ENCODE assay signal across 15 cellular contexts in genomic region chr22:34971456-34971855, GRCh38.
A peak's percentile ranks its signal among the peaks of the same experiment; 100 is the strongest.
DNase-seq lines count a peak whose midpoint lies in the region; ATAC-seq, FAIRE-seq and TF ChIP-seq lines count a peak whose summit lies in the region.
"Had no signal": no experiment of that assay in that cellular context is flagged by ENCODE, and none has a peak within 500 bp of the region (broad histone marks: within the 10 kb centered on the region; RNA-seq: fewer than 3 reads in every experiment).

No MANE protein-coding gene starts in this region.

- no peak overlapping the region for H4K91ac ChIP-seq in H9 (ENCODE audit: insufficient read length, low read depth, low read length)
- no peak overlapping the region for H4K91ac ChIP-seq in H1 (replicated peaks; ENCODE audit: insufficient read length, low read length)

- H3K14ac ChIP-seq in H9 (ENCODE audit: insufficient read depth, low read length) = no peak overlapping the region
- no peak overlapping the region for H3K14ac ChIP-seq in H1 (ENCODE audit: insufficient read length)

- H3K4ac ChIP-seq in H9 (ENCODE audit: low read depth, low read length) (no peak overlapping the region), H1 (replicated peaks; ENCODE audit: insufficient read length, low read depth, low read length) (no peak overlapping the region)

- peaks cover 2% of the 10 kb centered on the region; the same call in 1 of the 2 replicates for H3K27me3 Mint-ChIP-seq in H9 (ENCODE audit: low read depth)

- H3K23ac ChIP-seq in H9 (ENCODE audit: insufficient read length, low read depth, low read length) (no peak overlapping the region), H1 (ENCODE audit: insufficient read length) (no peak overlapping the region)

- H3K27ac ChIP-seq in C4-2B = peak overlapping the region; percentile 66
- H3K27ac ChIP-seq in H9 (ENCODE audit: insufficient read length, low read depth, low read length) = no peak overlapping the region
- no peak overlapping the region for H3K27ac ChIP-seq in H1 (ENCODE audit: low read depth, low read length)
- H3K27ac ChIP-seq: BLaER1 had no signal

- H3K4me1 ChIP-seq in H9 (ENCODE audit: insufficient read depth, low read length) = peaks cover 11% of the 10 kb centered on the region; the same call in 1 of the 2 replicates
- H3K4me1 ChIP-seq in H1 (replicated peaks in 1 of 4; ENCODE audit: control insufficient read depth in 3 of 4, insufficient read depth in 4 of 4, low read length in 3 of 4) = peaks cover 0 to 20% (median 7%) of the 10 kb centered on the region in 4 experiments; a peak in 6 of 7 replicates
- H3K4me1 ChIP-seq: BLaER1 had no signal

- H3K56ac ChIP-seq in H9 (ENCODE audit: insufficient read length, low read depth, low read length) = no peak overlapping the region
- no peak overlapping the region for H3K56ac ChIP-seq in H1 (replicated peaks; ENCODE audit: insufficient read length, low read depth, low read length)

- H3K4me1 Mint-ChIP-seq in H9 = peaks cover 43 to 52% of the 10 kb centered on the region in 2 experiments
- H3K4me1 Mint-ChIP-seq: CD4-positive, CD25-positive, alpha-beta regulatory T cell had no signal

- H3K9me3 ChIP-seq in H9 (ENCODE audit: control insufficient read depth, low read depth, low read length) (no peaks in the 10 kb centered on the region), H1 (ENCODE audit: insufficient read depth in 2 of 2, low read depth in 1 of 2, low read length in 1 of 2) (no peaks in the 10 kb centered on the region)

- H4K8ac ChIP-seq in H9 (replicated peaks; ENCODE audit: insufficient read length, low read depth, low read length) (no peak overlapping the region), H1 (ENCODE audit: extremely low read depth, insufficient read depth, low read length) (no peak overlapping the region)

- no peak for TF ChIP-seq EP300 in H1 (IDR thresholded peaks at IDR 0.05; ENCODE audit: borderline replicate concordance in 1 of 2, low read depth in 2 of 2, low read length in 2 of 2)

- peak overlapping the region in 2 of 3 experiments; percentile 15 to 23; a peak in 1 of 7 replicates for H3K27ac Mint-ChIP-seq in H9
- H3K27ac Mint-ChIP-seq: CD4-positive, CD25-positive, alpha-beta regulatory T cell; HFFc6 had no signal

- H3K27me3 ChIP-seq in H9 (ENCODE audit: insufficient read depth, low read length) = no peaks in the 10 kb centered on the region
- H3K27me3 ChIP-seq in H1 (replicated peaks in 1 of 4; ENCODE audit: control insufficient read depth in 3 of 4, extremely low read depth in 1 of 4, insufficient read depth in 3 of 4, low read length in 3 of 4) = no peaks in the 10 kb centered on the region
- H3K27me3 ChIP-seq: BLaER1 had no signal

- no peak for TF ChIP-seq RAD21 in H1 (IDR thresholded peaks at IDR 0.05 in 1 of 2, conservative IDR thresholded peaks at IDR 0.05 in 1 of 2; ENCODE audit: low read depth in 2 of 2, low read length in 2 of 2)

- no peak overlapping the region for H2BK20ac ChIP-seq in H9 (ENCODE audit: low read depth, low read length, poor library complexity, severe bottlenecking)
- H2BK20ac ChIP-seq in H1 (ENCODE audit: low read length) = no peak overlapping the region

- H3K36me3 Mint-ChIP-seq in H9 (ENCODE audit: insufficient read depth in 1 of 3, low read depth in 3 of 3) = peaks cover 0 to 6% (median 2%) of the 10 kb centered on the region in 3 experiments; a peak in 5 of 7 replicates
- H3K36me3 Mint-ChIP-seq: CD4-positive, CD25-positive, alpha-beta regulatory T cell had no signal

- ATAC-seq in HG02970 (IDR thresholded peaks at IDR 0.05; ENCODE audit: low FRiP score, unreplicated experiment) = no peak
- ATAC-seq: K562 had no signal

- H2AFZ ChIP-seq in H9 (ENCODE audit: low read length) (no peak overlapping the region), H1 (ENCODE audit: low read length) (0 out of 2 replicates have a peak overlapping the region, but pooled peaks have one; percentile 55)

- H3K4me3 Mint-ChIP-seq in H9 = no peak overlapping the region
- H3K4me3 Mint-ChIP-seq: CD4-positive, CD25-positive, alpha-beta regulatory T cell; HFFc6 had no signal

- H2AK5ac ChIP-seq in H9 (ENCODE audit: insufficient read length, low read length) = no peak overlapping the region
- no peak overlapping the region for H2AK5ac ChIP-seq in H1 (ENCODE audit: low read depth, low read length)

- WGBS in H9 (ENCODE audit: extremely low coverage, insufficient read length, low lambda C conversion rate) = no CpG with 5 or more reads among the region's 2 CpGs
- WGBS in H1 (ENCODE audit: extremely low coverage in 1 of 2, insufficient coverage in 1 of 2, insufficient read length in 1 of 2, insufficient replicate concordance in 2 of 2, low coverage in 1 of 2, low lambda C conversion rate in 2 of 2, missing lambda C conversion rate in 1 of 2), 2 experiments = 81% methylated on average over 2 of the region's 2 CpGs; no CpG with 5 or more reads in 1 of the 2 experiments

- H3K23me2 ChIP-seq in H9 (ENCODE audit: insufficient read length, low read depth, low read length, poor library complexity, severe bottlenecking) (no peaks in the 10 kb centered on the region), H1 (ENCODE audit: low read depth, low read length) (no peaks in the 10 kb centered on the region)

- H2BK120ac ChIP-seq in H9 (ENCODE audit: low read depth, low read length, poor library complexity, severe bottlenecking) (no peak overlapping the region), H1 (replicated peaks; ENCODE audit: low read depth, low read length) (no peak overlapping the region)

- H2BK5ac ChIP-seq in H9 (ENCODE audit: insufficient read length, low read length) (no peak overlapping the region), H1 (ENCODE audit: low read depth, low read length) (no peak overlapping the region)

- H3K18ac ChIP-seq in H9 (ENCODE audit: insufficient read length, low read depth, low read length) (no peak overlapping the region), H1 (ENCODE audit: extremely low read depth, low read length) (no peak overlapping the region)

- no peak for DNase-seq in H9
- DNase-seq in H1 (ENCODE audit: low read depth in 1 of 2, low spot score in 2 of 2) = no peak
- no peak for DNase-seq in urothelium cell line (ENCODE audit: low spot score)
- no peak for DNase-seq in frontal cortex (ENCODE audit: low spot score in 2 of 2)
- DNase-seq: AML-193; Calu3; CD4-positive, CD25-positive, alpha-beta regulatory T cell; DMS 273 treated with DMSO at 0.1 percent for 48 hours; GOT3; HCEC 1CT; HFFc6 had no signal

- H4K20me1 ChIP-seq in H9 (ENCODE audit: control insufficient read depth, insufficient read depth, insufficient read length) = no peaks in the 10 kb centered on the region
- H4K20me1 ChIP-seq in H1 (replicated peaks in 1 of 2; ENCODE audit: control insufficient read depth in 1 of 2, insufficient read depth in 2 of 2, low read length in 2 of 2) = no peaks in the 10 kb centered on the region
- H4K20me1 ChIP-seq: BLaER1 had no signal

- H2BK15ac ChIP-seq in H9 (ENCODE audit: low read depth, low read length) (no peak overlapping the region), H1 (ENCODE audit: low read length) (no peak overlapping the region)

- H3K4me3 ChIP-seq in H1 (ENCODE audit: extremely low read depth in 1 of 4, insufficient read depth in 2 of 4, low read depth in 3 of 4, low read length in 4 of 4) = no peak overlapping the region
- H3K4me3 ChIP-seq: BLaER1, K562 had no signal

- H3K36me3 ChIP-seq in H1 (ENCODE audit: control insufficient read depth in 2 of 4, insufficient read depth in 4 of 4, low read length in 3 of 4) = no peaks in the 10 kb centered on the region
- H3K36me3 ChIP-seq: BLaER1 had no signal

- H3T11ph ChIP-seq in H9 (ENCODE audit: low read length) = no peak overlapping the region

- CTCF ChIA-PET in H1 (lab: Charles Lee; ENCODE audit: partially characterized antibody) = interaction anchor here (0.6 to 1.6 kb wide), 3 partner anchors 46 to 1673 kb away, joined by 3 to 4 read pairs (median 3); no protein-coding TSS in a partner anchor

- TF ChIP-seq CTCF in C4-2B (conservative IDR thresholded peaks at IDR 0.05) (no peak), H9 (conservative IDR thresholded peaks at IDR 0.05) (no peak), H1 (IDR thresholded peaks at IDR 0.05; ENCODE audit: control extremely low read depth in 1 of 3, insufficient read depth in 1 of 3, low read depth in 1 of 3, low read length in 3 of 3) (no peak)

- FAIRE-seq in H1 (lab: Jason Lieb, UNC) (no peak), urothelium cell line (lab: Jason Lieb, UNC) (peak; percentile 87), frontal cortex (lab: Jason Lieb, UNC) (no peak)
- FAIRE-seq: K562 had no signal

- H3K79me2 ChIP-seq in H9 (ENCODE audit: insufficient read depth, low read length) (no peaks in the 10 kb centered on the region), H1 (ENCODE audit: control insufficient read depth in 1 of 2, insufficient read depth in 2 of 2, low read length in 2 of 2) (no peaks in the 10 kb centered on the region)

- no peak overlapping the region for H3K4me2 ChIP-seq in H9 (ENCODE audit: insufficient read depth, insufficient read length, low read length)
- H3K4me2 ChIP-seq in H1 (ENCODE audit: insufficient read depth in 1 of 2, low read depth in 2 of 2, low read length in 2 of 2) = no peak overlapping the region
- H3K4me2 ChIP-seq: BLaER1 had no signal

- POLR2A ChIA-PET in H1 (lab: Charles Lee; ENCODE audit: partially characterized antibody) = no interaction called here

- H3K9ac ChIP-seq in H9 (ENCODE audit: extremely low read depth, insufficient read length, low read length) (no peak overlapping the region), H1 (replicated peaks in 1 of 4; ENCODE audit: extremely low read depth in 1 of 4, low read depth in 3 of 4, low read length in 3 of 4) (no peak overlapping the region)
- H3K9ac ChIP-seq: BLaER1 had no signal

- TF ChIP-seq POLR2A in H1 (IDR thresholded peaks at IDR 0.05; ENCODE audit: control extremely low read depth in 1 of 2, low read depth in 2 of 2, low read length in 2 of 2) = no peak

- peaks cover 4 to 11% of the 10 kb centered on the region in 2 experiments; a peak in 4 of 5 replicates for H3K9me3 Mint-ChIP-seq in H9

- H3K79me1 ChIP-seq in H9 (ENCODE audit: insufficient read depth, low read depth, low read length, poor library complexity, severe bottlenecking) = no peaks in the 10 kb centered on the region
- H3K79me1 ChIP-seq in H1 (ENCODE audit: low read depth, low read length) = no peaks in the 10 kb centered on the region

- no peak overlapping the region for H2BK12ac ChIP-seq in H9 (ENCODE audit: insufficient read length, low read depth, low read length)
- 0 out of 2 replicates have a peak overlapping the region, but pooled peaks have one; percentile 29 for H2BK12ac ChIP-seq in H1 (ENCODE audit: low read depth, low read length)

- H4K5ac ChIP-seq in H9 (ENCODE audit: insufficient read length, low read depth, low read length) = no peak overlapping the region
- H4K5ac ChIP-seq in H1 (ENCODE audit: insufficient read length, low read depth, low read length) = no peak overlapping the region

TF ChIP-seq in H1, 55 proteins besides CTCF, POLR2A, EP300 and RAD21 (continues in another document):
- TF ChIP-seq FOSL1 (IDR thresholded peaks at IDR 0.05; ENCODE audit: insufficient read depth, low read depth, low read length) (no peak), TAF7 (optimal IDR thresholded peaks at IDR 0.05; ENCODE audit: borderline replicate concordance, low read depth, low read length) (no peak), CREB1 (IDR thresholded peaks at IDR 0.05) (no peak), RFX5 (IDR thresholded peaks at IDR 0.05; ENCODE audit: borderline replicate concordance, low read depth, low read length) (no peak), KDM4A (IDR thresholded peaks at IDR 0.05; ENCODE audit: low read depth, low read length, severe bottlenecking) (no peak)
